11 cellular contexts compared by ENCODE assay signal in the genomic region with DNA sequence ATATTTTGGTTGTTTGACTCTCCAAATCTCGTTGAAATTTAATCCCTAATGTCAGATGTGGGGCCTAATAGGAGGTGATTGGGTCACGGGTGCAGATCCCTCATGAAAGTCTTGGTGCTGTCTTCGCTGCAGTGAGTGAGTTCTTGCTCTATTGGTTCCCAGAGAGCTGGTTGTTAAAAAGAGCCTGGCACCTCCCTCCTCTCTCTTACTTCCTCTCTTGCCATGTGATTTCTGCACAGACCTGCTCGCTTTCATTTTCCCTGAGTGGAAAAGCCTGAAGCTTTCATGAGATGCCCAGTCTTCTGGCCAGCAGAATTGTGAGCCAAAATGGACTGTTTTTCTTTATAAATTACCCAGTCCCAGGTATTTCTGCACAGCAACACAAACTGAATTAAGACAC.
DNase-seq lines count a peak whose midpoint lies in the region; ATAC-seq and TF ChIP-seq lines count a peak whose summit lies in the region.
"Had no signal": no experiment of that assay in that cellular context is flagged by ENCODE, and none has a peak within 500 bp of the region (broad histone marks: within the 10 kb centered on the region; RNA-seq: fewer than 3 reads in every experiment).

No MANE protein-coding gene starts in this region.

- H3K9me3 Mint-ChIP-seq in stimulated activated naive B cell treated with anti-CD40 and anti-IgM and Interleukin-4, amounts not matched to agents 10 μg/mL and 1 μg/mL and 100 μg/mL, for 72 hours = peaks cover 3 to 4% of the 10 kb centered on the region in 2 donors
- peaks cover 10% of the 10 kb centered on the region for H3K9me3 Mint-ChIP-seq in CD4-positive, alpha-beta T cell
- H3K9me3 Mint-ChIP-seq: activated CD8-positive, alpha-beta T cell treated with anti-CD3 and anti-CD28 coated beads for 36 hours had no signal

- no peaks in the 10 kb centered on the region for H3K27me3 Mint-ChIP-seq in stimulated activated naive B cell treated with anti-CD40 and anti-IgM and Interleukin-4, amounts not matched to agents 10 μg/mL and 1 μg/mL and 100 μg/mL, for 72 hours
- no peaks in the 10 kb centered on the region for H3K27me3 Mint-ChIP-seq in CD4-positive, alpha-beta T cell
- H3K27me3 Mint-ChIP-seq: activated CD8-positive, alpha-beta T cell treated with anti-CD3 and anti-CD28 coated beads for 36 hours had no signal

- peak overlapping the region; percentile 20 for H3K27ac Mint-ChIP-seq in stimulated activated naive B cell treated with anti-CD40 and anti-IgM and Interleukin-4, amounts not matched to agents 10 μg/mL and 1 μg/mL and 100 μg/mL, for 72 hours
- no peak overlapping the region for H3K27ac Mint-ChIP-seq in CD4-positive, alpha-beta T cell
- H3K27ac Mint-ChIP-seq: activated CD8-positive, alpha-beta T cell treated with anti-CD3 and anti-CD28 coated beads for 36 hours had no signal

- DNase-seq in NAMALWA (ENCODE audit: low spot score) (peak; percentile 64), HUDEP-2 (lab: John Stamatoyannopoulos, UW; ENCODE audit: unreplicated experiment in 76 of 76) (no peak), HuH-7.5 (ENCODE audit: low spot score) (no peak), NCI-H524 treated with DMSO at 0.1 percent for 48 hours (lab: John Stamatoyannopoulos, UW) (no peak)
- DNase-seq in stimulated activated naive B cell treated with anti-CD40 and anti-IgM and Interleukin-4, amounts not matched to agents 10 μg/mL and 1 μg/mL and 100 μg/mL, for 72 hours = peak; percentile 20
- no peak for DNase-seq in CD4-positive, alpha-beta T cell
- DNase-seq: activated CD8-positive, alpha-beta T cell treated with anti-CD3 and anti-CD28 coated beads for 36 hours; glutamatergic neuron had no signal

- TF ChIP-seq CTCF in CD4-positive, alpha-beta T cell (IDR thresholded peaks at IDR 0.05) = no peak

- H3K4me1 Mint-ChIP-seq in stimulated activated naive B cell treated with anti-CD40 and anti-IgM and Interleukin-4, amounts not matched to agents 10 μg/mL and 1 μg/mL and 100 μg/mL, for 72 hours = peaks cover 16 to 18% of the 10 kb centered on the region in 2 donors
- no peaks in the 10 kb centered on the region for H3K4me1 Mint-ChIP-seq in CD4-positive, alpha-beta T cell (ENCODE audit: low read depth)

- H3K36me3 Mint-ChIP-seq in stimulated activated naive B cell treated with anti-CD40 and anti-IgM and Interleukin-4, amounts not matched to agents 10 μg/mL and 1 μg/mL and 100 μg/mL, for 72 hours = peaks cover 0 to 3% of the 10 kb centered on the region in 2 donors
- no peaks in the 10 kb centered on the region for H3K36me3 Mint-ChIP-seq in CD4-positive, alpha-beta T cell (ENCODE audit: low read depth)

- CTCF ChIA-PET in CD4-positive, alpha-beta T cell (lab: Charles Lee) = no interaction called here

- H3K27ac ChIP-seq in CD4-positive, alpha-beta T cell (ENCODE audit: low read depth, low read length) = no peak overlapping the region
- H3K27ac ChIP-seq: breast epithelium had no signal

- no peaks in the 10 kb centered on the region for H3K9me3 ChIP-seq in CD4-positive, alpha-beta T cell (ENCODE audit: control insufficient read depth, low read length)
- H3K9me3 ChIP-seq: breast epithelium had no signal

- ATAC-seq in GM19351 (IDR thresholded peaks at IDR 0.05; ENCODE audit: unreplicated experiment) (peak; percentile 72), HG02938 (IDR thresholded peaks at IDR 0.05; ENCODE audit: unreplicated experiment) (peak; percentile 73)
- peak; percentile 96 to 98 for ATAC-seq in stimulated activated naive B cell treated with anti-CD40 and anti-IgM and Interleukin-4, amounts not matched to agents 10 μg/mL and 1 μg/mL and 100 μg/mL, for 72 hours (replicated peaks)
- no peak for ATAC-seq in CD4-positive, alpha-beta T cell (ENCODE audit: poor library complexity)
- ATAC-seq: activated CD8-positive, alpha-beta T cell treated with anti-CD3 and anti-CD28 coated beads for 36 hours had no signal

- POLR2A ChIA-PET in CD4-positive, alpha-beta T cell (lab: Charles Lee) = no interaction called here

- peak overlapping the region; percentile 67 to 72 for H3K4me3 Mint-ChIP-seq in stimulated activated naive B cell treated with anti-CD40 and anti-IgM and Interleukin-4, amounts not matched to agents 10 μg/mL and 1 μg/mL and 100 μg/mL, for 72 hours
- H3K4me3 Mint-ChIP-seq in CD4-positive, alpha-beta T cell = no peak overlapping the region
- H3K4me3 Mint-ChIP-seq: activated CD8-positive, alpha-beta T cell treated with anti-CD3 and anti-CD28 coated beads for 36 hours had no signal

- intact Hi-C loops in CD4-positive, alpha-beta T cell (cut with DNase I, micrococcal nuclease) = no loop called here

- H3K27me3 ChIP-seq in CD4-positive, alpha-beta T cell (ENCODE audit: control insufficient read depth, insufficient read depth, low read length) = no peaks in the 10 kb centered on the region
- H3K27me3 ChIP-seq: breast epithelium had no signal

Comparison
In these comparisons a context has a peak if more than half of its experiments do, and no peak if none do; other contexts are left out.
1. DNase-seq: peak in NAMALWA (single experiment) and stimulated activated naive B cell treated with anti-CD40 and anti-IgM and Interleukin-4, amounts not matched to agents 10 μg/mL and 1 μg/mL and 100 μg/mL, for 72 hours (single experiment); none in CD4-positive, alpha-beta T cell (0 of 10), HUDEP-2 (0 of 76), HuH-7.5 (single experiment) and NCI-H524 treated with DMSO at 0.1 percent for 48 hours (single experiment).